Comparison of ENCODE assay signal across 1 cellular context in genomic region chr17:42554250-42555121, GRCh38.
TF ChIP-seq lines count a peak whose summit lies in the region.

No MANE protein-coding gene starts in this region.

TF ChIP-seq in HepG2, 621 proteins besides CTCF, POLR2A, EP300 and RAD21 (continued from another document and continues in another):
- 0 out of 2 replicates have a peak, but pooled peaks have one; percentile 55 for TF ChIP-seq ZBTB10 (CRISPR knock-in tag; IDR thresholded peaks at IDR 0.05; ENCODE audit: borderline replicate concordance)
- TF ChIP-seq ZNF580 (CRISPR knock-in tag; IDR thresholded peaks at IDR 0.05; ENCODE audit: borderline replicate concordance, low read depth) = peak; percentile 70; the same call in 1 of the 2 replicates
- TF ChIP-seq ATF3 (CRISPR knock-in tag; IDR thresholded peaks at IDR 0.05) = no peak
- no peak for TF ChIP-seq SRSF9 (IDR thresholded peaks at IDR 0.05; ENCODE audit: borderline replicate concordance, insufficient read depth, low read depth, low read length, poor library complexity, severe bottlenecking)
- TF ChIP-seq ZNF446 (CRISPR knock-in tag; IDR thresholded peaks at IDR 0.05) = peak; percentile 90; the same call in 1 of the 2 replicates
- TF ChIP-seq ZBTB1 (CRISPR knock-in tag; IDR thresholded peaks at IDR 0.05; ENCODE audit: borderline replicate concordance) = no peak
- no peak for TF ChIP-seq ZBTB34 (CRISPR knock-in tag; IDR thresholded peaks at IDR 0.05)
- peak; percentile 83 for TF ChIP-seq ZSCAN9 (CRISPR knock-in tag; IDR thresholded peaks at IDR 0.05; ENCODE audit: borderline replicate concordance)
- TF ChIP-seq ZZZ3 (CRISPR knock-in tag; IDR thresholded peaks at IDR 0.05; ENCODE audit: borderline replicate concordance) = peak; percentile 86
- TF ChIP-seq ZHX1 (CRISPR knock-in tag; IDR thresholded peaks at IDR 0.05; ENCODE audit: low read depth) = peak; percentile 89; the same call in 1 of the 2 replicates
- TF ChIP-seq TCF12 (IDR thresholded peaks at IDR 0.05) = no peak
- TF ChIP-seq TCF12 (CRISPR knock-in tag; IDR thresholded peaks at IDR 0.05) = peak; percentile 69; the same call in 1 of the 2 replicates
- TF ChIP-seq RFX3 (CRISPR knock-in tag; IDR thresholded peaks at IDR 0.05) = no peak
- TF ChIP-seq NFE2 (CRISPR knock-in tag; IDR thresholded peaks at IDR 0.05) = no peak
- TF ChIP-seq ERF (CRISPR knock-in tag; IDR thresholded peaks at IDR 0.05) = peak; percentile 98
- no peak for TF ChIP-seq SIX1 (CRISPR knock-in tag; IDR thresholded peaks at IDR 0.05; ENCODE audit: borderline replicate concordance)
- peak; percentile 58; the same call in 1 of the 2 replicates for TF ChIP-seq TFAP4 (IDR thresholded peaks at IDR 0.05; ENCODE audit: borderline replicate concordance, low read depth)
- peak; percentile 93 for TF ChIP-seq THAP11 (CRISPR knock-in tag; IDR thresholded peaks at IDR 0.05)
- TF ChIP-seq SNAPC4 (CRISPR knock-in tag; IDR thresholded peaks at IDR 0.05) = no peak
- peak; percentile 74 for TF ChIP-seq NFKB2 (CRISPR knock-in tag; IDR thresholded peaks at IDR 0.05; ENCODE audit: borderline replicate concordance)
- TF ChIP-seq MATR3 (CRISPR knock-in tag; IDR thresholded peaks at IDR 0.05) = no peak
- peak; percentile 66; the same call in 1 of the 2 replicates for TF ChIP-seq GMEB2 (CRISPR knock-in tag; IDR thresholded peaks at IDR 0.05; ENCODE audit: low read depth)
- TF ChIP-seq GMEB1 (CRISPR knock-in tag; IDR thresholded peaks at IDR 0.05; ENCODE audit: borderline replicate concordance) = peak; percentile 87
- TF ChIP-seq TFDP1 (CRISPR knock-in tag; IDR thresholded peaks at IDR 0.05; ENCODE audit: borderline replicate concordance) = peak; percentile 88; the same call in 1 of the 2 replicates
- peak; percentile 93 for TF ChIP-seq TAF15 (IDR thresholded peaks at IDR 0.05; ENCODE audit: low read depth, low read length, poor library complexity, severe bottlenecking)
- TF ChIP-seq ZBTB25 (CRISPR knock-in tag; IDR thresholded peaks at IDR 0.05) = peak; percentile 88; the same call in 1 of the 2 replicates
- peak; percentile 94 for TF ChIP-seq GATAD1 (CRISPR knock-in tag; IDR thresholded peaks at IDR 0.05)
- TF ChIP-seq MAX (IDR thresholded peaks at IDR 0.05) = peak; percentile 95
- TF ChIP-seq RELA (CRISPR knock-in tag; IDR thresholded peaks at IDR 0.05) = peak; percentile 28; the same call in 1 of the 2 replicates
- TF ChIP-seq ZNF143 (CRISPR knock-in tag; IDR thresholded peaks at IDR 0.05) = peak; percentile 39; the same call in 1 of the 2 replicates
- no peak for TF ChIP-seq NBN (conservative IDR thresholded peaks at IDR 0.05)
- no peak for TF ChIP-seq ZNF354B (CRISPR knock-in tag; IDR thresholded peaks at IDR 0.05)
- TF ChIP-seq GFI1 (CRISPR knock-in tag; IDR thresholded peaks at IDR 0.05; ENCODE audit: borderline replicate concordance) = no peak; the same call in 1 of the 2 replicates
- TF ChIP-seq PRPF4 (IDR thresholded peaks at IDR 0.05; ENCODE audit: low read depth, low read length, poor library complexity, severe bottlenecking) = no peak
- TF ChIP-seq ZNF670 (CRISPR knock-in tag; IDR thresholded peaks at IDR 0.05; ENCODE audit: borderline replicate concordance) = peak; percentile 61; the same call in 1 of the 2 replicates
- TF ChIP-seq POLR2G (IDR thresholded peaks at IDR 0.05; ENCODE audit: low read depth, low read length) = peak; percentile 95
